Comparison of ENCODE assay signal across 8 cellular contexts in the genomic region with DNA sequence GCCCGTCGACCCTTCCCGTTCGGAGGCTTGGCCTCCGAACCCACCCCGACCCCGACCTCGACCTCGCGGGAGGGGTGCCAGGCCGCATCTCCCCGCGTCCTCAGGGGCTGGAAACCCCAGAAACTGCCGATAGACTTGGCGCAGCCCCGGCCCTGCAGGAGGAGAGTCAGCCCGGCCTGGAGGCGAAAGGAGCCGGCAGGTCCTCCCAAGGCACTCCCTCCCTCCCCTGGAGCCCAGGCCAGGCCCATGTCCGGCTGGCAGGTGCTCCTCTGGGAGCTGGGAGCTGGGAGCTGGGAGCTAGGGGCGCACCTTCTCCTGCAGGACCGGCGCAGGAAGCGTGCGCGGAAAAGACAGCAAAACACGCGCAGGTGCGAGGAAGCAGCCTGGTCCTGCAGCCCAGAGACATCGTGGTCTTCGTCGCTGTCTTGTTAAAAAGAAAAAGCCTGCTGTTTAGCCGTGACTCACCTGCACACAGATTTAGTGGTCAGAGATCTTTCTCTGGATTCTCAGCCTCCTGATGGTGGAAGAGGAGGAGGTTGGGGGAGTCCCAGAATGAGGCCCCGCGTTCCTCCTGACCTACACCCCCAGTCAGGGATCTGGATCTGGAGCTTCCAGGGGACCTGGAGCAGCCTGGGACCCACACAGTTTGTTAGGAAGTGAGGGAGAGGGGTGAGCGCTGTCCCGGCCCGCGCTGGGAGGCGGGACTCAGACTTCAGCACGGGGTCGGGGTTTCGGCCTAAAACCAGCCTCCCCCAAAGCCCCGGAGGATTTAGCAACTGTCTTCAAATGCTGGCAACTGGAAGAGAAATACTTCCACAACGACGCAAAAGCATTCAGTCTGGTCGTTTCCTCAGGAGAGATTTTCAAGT. TPM values are rescaled to one million over a fixed set of nuclear protein-coding genes. Genes with fewer than 3 reads are reported as not detected.
A peak's percentile ranks its signal among the peaks of the same experiment; 100 is the strongest.
DNase-seq lines count a peak whose midpoint lies in the region; ATAC-seq and TF ChIP-seq lines count a peak whose summit lies in the region.

No MANE protein-coding gene starts in this region.

- WGBS in right cardiac atrium: 25% methylated on average over 47 of the region's 47 CpGs
- 25 to 38% methylated on average over 47 of the region's 47 CpGs for WGBS in sigmoid colon, 2 donors

- CTCF ChIA-PET in activated CD4-positive, alpha-beta T cell treated with anti-CD3 and anti-CD28 coated beads, Interleukin-2, amount 10 ng/mL, durations not matched to agents 7 days and 5 days (lab: Charles Lee): interaction anchor here (1.1 to 2.0 kb wide), 3 partner anchors 11 to 62 kb away, joined by 3 to 6 read pairs (median 6); no protein-coding TSS in a partner anchor

- H3K27me3 Mint-ChIP-seq in activated CD4-positive, alpha-beta T cell treated with anti-CD3 and anti-CD28 coated beads, Interleukin-2, amount 10 ng/mL, durations not matched to agents 7 days and 5 days: no peaks in the 10 kb centered on the region

- peaks cover 3% of the 10 kb centered on the region for H3K9me3 Mint-ChIP-seq in activated CD4-positive, alpha-beta T cell treated with anti-CD3 and anti-CD28 coated beads, Interleukin-2, amount 10 ng/mL, durations not matched to agents 7 days and 5 days

- H3K4me3 Mint-ChIP-seq in activated CD4-positive, alpha-beta T cell treated with anti-CD3 and anti-CD28 coated beads, Interleukin-2, amount 10 ng/mL, durations not matched to agents 7 days and 5 days: peak overlapping the region; percentile 62

- peaks cover 28% of the 10 kb centered on the region for H3K36me3 Mint-ChIP-seq in activated CD4-positive, alpha-beta T cell treated with anti-CD3 and anti-CD28 coated beads, Interleukin-2, amount 10 ng/mL, durations not matched to agents 7 days and 5 days (ENCODE audit: low read depth)

- ATAC-seq in right cardiac atrium (peak in 1 of 2 donors; percentile 2), GM21390 (IDR thresholded peaks at IDR 0.05; ENCODE audit: unreplicated experiment) (no peak)

- H3K36me3 ChIP-seq in sigmoid colon: no peaks in the 10 kb centered on the region

- TF ChIP-seq CTCF in sigmoid colon (IDR thresholded peaks at IDR 0.05): no peak

- H3K27ac ChIP-seq in right cardiac atrium (ENCODE audit: low read length): no peak overlapping the region
- H3K27ac ChIP-seq in sigmoid colon: peak overlapping the region; percentile 78 to 90 (median 86)

- intact Hi-C loops in right cardiac atrium (cut with DNase I) (loop anchor here in 2 of 4 donors (5.0 to 10.0 kb wide), 2 partner anchors 66 to 72 kb away; no protein-coding TSS in a partner anchor), sigmoid colon (cut with DNase I) (no loop called here)

- POLR2A ChIA-PET in activated CD4-positive, alpha-beta T cell treated with anti-CD3 and anti-CD28 coated beads, Interleukin-2, amount 10 ng/mL, durations not matched to agents 7 days and 5 days (lab: Charles Lee): interaction anchor here (1.0 to 1.2 kb wide), 2 partner anchors 14 to 24 kb away, joined by 3 to 5 read pairs; no protein-coding TSS in a partner anchor

- H3K4me1 ChIP-seq in right cardiac atrium (ENCODE audit: control insufficient read depth, insufficient read depth, low read length): peaks cover 3% of the 10 kb centered on the region
- peaks cover 0 to 51% (median 35%) of the 10 kb centered on the region in 4 donors for H3K4me1 ChIP-seq in sigmoid colon

- H3K27ac Mint-ChIP-seq in activated CD4-positive, alpha-beta T cell treated with anti-CD3 and anti-CD28 coated beads, Interleukin-2, amount 10 ng/mL, durations not matched to agents 7 days and 5 days: peak overlapping the region; percentile 90

- H3K27me3 ChIP-seq in right cardiac atrium (ENCODE audit: control insufficient read depth, insufficient read depth) (no peaks in the 10 kb centered on the region), sigmoid colon (peaks cover 16 to 42% (median 24%) of the 10 kb centered on the region in 3 donors)

- DNase-seq in activated CD4-positive, alpha-beta T cell treated with anti-CD3 and anti-CD28 coated beads, Interleukin-2, amount 10 ng/mL, durations not matched to agents 7 days and 5 days: peak; percentile 6
- no peak for DNase-seq in activated CD4-positive, alpha-beta T cell treated with anti-CD3 and anti-CD28 coated beads, Interleukin-2, amount 50 U/mL, for 1 hour
- peak; percentile 59 for DNase-seq in activated CD8-positive, alpha-beta memory T cell treated with anti-CD3 and anti-CD28 coated beads, Interleukin-2, amount 50 U/mL, for 48 hours
- DNase-seq in right cardiac atrium: peak in 2 of 3 donors; percentile 71 to 75
- DNase-seq in sigmoid colon: peak; percentile 84
- DNase-seq in cerebellar nuclear complex (lab: John Stamatoyannopoulos, UW): no peak
- no peak for DNase-seq in NCI-H1105 treated with DMSO at 0.1 percent for 48 hours (lab: John Stamatoyannopoulos, UW)

- H3K4me3 ChIP-seq in right cardiac atrium (ENCODE audit: low read length) (peak overlapping the region; percentile 56), sigmoid colon (peak overlapping the region; percentile 51 to 75 (median 59))

- H3K9me3 ChIP-seq in right cardiac atrium (ENCODE audit: control insufficient read depth, low read length) (no peaks in the 10 kb centered on the region), sigmoid colon (no peaks in the 10 kb centered on the region)

- no peak for TF ChIP-seq EP300 in sigmoid colon (IDR thresholded peaks at IDR 0.05)

- no peak for TF ChIP-seq POLR2A in sigmoid colon (IDR thresholded peaks at IDR 0.05)

- peaks cover 56% of the 10 kb centered on the region for H3K4me1 Mint-ChIP-seq in activated CD4-positive, alpha-beta T cell treated with anti-CD3 and anti-CD28 coated beads, Interleukin-2, amount 10 ng/mL, durations not matched to agents 7 days and 5 days

RNA-seq across cellular contexts. Expression of gene MBP, which starts 0.7 kb away (rescaled TPM):
- total RNA-seq in activated CD4-positive, alpha-beta T cell treated with anti-CD3 and anti-CD28 coated beads, Interleukin-2, amount 10 ng/mL, durations not matched to agents 7 days and 5 days: 100 to 1,000 TPM; 111 to 133 TPM
- total RNA-seq in right cardiac atrium: 10 to 100 TPM; 14.6 to 26.4 (median 19.6) TPM
- polyA plus RNA-seq in right cardiac atrium: 10.5 TPM
- total RNA-seq in sigmoid colon: 10 to 100 TPM; 24.0 to 30.7 (median 27.4) TPM
- 10 to 100 TPM; 18.3 to 22.2 (median 20.6) TPM for polyA plus RNA-seq in sigmoid colon

Comparison
In these comparisons a context has a peak if more than half of its experiments do, and no peak if none do; other contexts are left out.
1. DNase-seq: peak in activated CD4-positive, alpha-beta T cell treated with anti-CD3 and anti-CD28 coated beads, Interleukin-2, amount 10 ng/mL, durations not matched to agents 7 days and 5 days (single experiment), activated CD8-positive, alpha-beta memory T cell treated with anti-CD3 and anti-CD28 coated beads, Interleukin-2, amount 50 U/mL, for 48 hours (single experiment), right cardiac atrium (2 of 3) and sigmoid colon (single experiment); none in activated CD4-positive, alpha-beta T cell treated with anti-CD3 and anti-CD28 coated beads, Interleukin-2, amount 50 U/mL, for 1 hour (single experiment), cerebellar nuclear complex (0 of 2) and NCI-H1105 treated with DMSO at 0.1 percent for 48 hours (single experiment).